In the genomic region with DNA sequence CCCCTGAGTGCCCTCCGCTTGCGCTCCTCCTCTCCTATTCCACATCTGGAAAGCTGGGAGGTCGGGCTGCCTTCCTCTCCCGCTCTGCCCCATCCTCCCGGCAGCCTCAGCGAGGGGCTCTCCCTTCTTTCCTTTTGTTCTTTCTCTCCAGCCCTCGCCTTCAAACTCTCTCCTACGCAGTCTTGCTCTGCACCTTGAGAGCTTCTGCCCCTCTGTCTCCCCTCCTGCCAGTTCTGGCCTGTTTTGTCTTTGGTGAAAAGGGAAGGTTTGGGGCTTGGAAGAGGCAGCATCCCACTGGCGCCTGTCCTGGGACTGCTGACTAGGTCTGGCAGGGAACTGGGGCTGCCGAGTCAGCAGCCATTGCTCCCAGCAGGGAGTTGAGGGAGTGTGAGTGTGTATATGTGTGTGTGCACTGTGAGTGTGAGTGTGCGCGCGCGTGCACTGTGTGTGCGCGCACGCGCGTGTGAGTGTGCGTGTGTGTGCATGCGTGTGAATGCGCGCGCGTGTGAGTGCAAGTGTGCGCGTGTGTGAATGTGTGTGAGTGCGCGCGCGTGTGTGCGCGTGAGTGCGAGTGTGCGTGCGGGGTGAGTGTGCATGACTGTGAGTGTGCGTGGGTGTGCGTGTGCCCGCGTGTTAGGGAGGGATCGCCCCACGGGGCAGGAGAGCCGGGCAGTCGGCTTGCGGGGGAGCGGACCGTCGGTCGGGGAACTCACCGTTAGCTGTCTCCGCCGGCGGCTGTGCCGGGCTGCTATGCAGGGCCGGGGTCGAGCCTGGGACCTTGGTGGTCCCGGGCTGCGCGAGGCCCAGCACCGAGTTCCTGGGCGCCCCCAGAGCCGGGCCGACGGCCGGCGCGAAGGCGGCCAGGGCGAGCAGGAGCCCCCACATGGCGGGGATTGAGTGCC, we compare ENCODE assay signal across 8 cellular contexts. TPM values are rescaled to one million over a fixed set of nuclear protein-coding genes. Genes with fewer than 3 reads are reported as not detected.
DNase-seq lines count a peak whose midpoint lies in the region; ATAC-seq and TF ChIP-seq lines count a peak whose summit lies in the region.

No MANE protein-coding gene starts in this region.

- H3K4me3 ChIP-seq in heart left ventricle (peak overlapping the region in 10 of 12 donors; percentile 3 to 50 (median 33)), skeletal muscle satellite cell (ENCODE audit: low read length) (peak overlapping the region; percentile 65)

- H3K27me3 ChIP-seq in heart left ventricle (peaks cover 27 to 96% (median 71%) of the 10 kb centered on the region in 9 donors), skeletal muscle satellite cell (ENCODE audit: control insufficient read depth, insufficient read depth, low read length) (peaks cover 82% of the 10 kb centered on the region)

- WGBS in heart left ventricle, 4 donors, result 2 to 5% (median 3%) methylated on average over 52 to 70 of the region's 70 CpGs

- H3K27ac ChIP-seq in heart left ventricle, result no peak overlapping the region

- intact Hi-C loops in heart left ventricle (cut with DNase I), result no loop called here

- H3K4me1 ChIP-seq in heart left ventricle (peaks cover 0 to 23% (median 0%) of the 10 kb centered on the region in 12 donors), skeletal muscle satellite cell (ENCODE audit: control insufficient read depth, insufficient read depth, low read length) (no peaks in the 10 kb centered on the region)

- DNase-seq in AG08395 (ENCODE audit: low spot score), result peak; percentile 48
- DNase-seq in heart left ventricle, result no peak
- DNase-seq in NCI-H226, result no peak
- no peak for DNase-seq in NCI-H510A (lab: John Stamatoyannopoulos, UW)

- TF ChIP-seq POLR2A in heart left ventricle (IDR thresholded peaks at IDR 0.05), result no peak

- no peak for TF ChIP-seq CTCF in heart left ventricle (IDR thresholded peaks at IDR 0.05)

- H3K4me2 ChIP-seq in skeletal muscle satellite cell (ENCODE audit: low read length), result peak overlapping the region; percentile 64

- H3K9me3 ChIP-seq in heart left ventricle (peaks cover 0 to 5% (median 0%) of the 10 kb centered on the region in 12 donors), skeletal muscle satellite cell (replicated peaks; ENCODE audit: low read length) (peaks cover 7% of the 10 kb centered on the region)

- ATAC-seq in GM19397 (IDR thresholded peaks at IDR 0.05; ENCODE audit: unreplicated experiment), result peak; percentile 18
- peak; percentile 76 for ATAC-seq in SK-N-SH treated with all-trans-retinoic acid at 6 μM for 48 hours
- ATAC-seq in heart left ventricle, result peak in 3 of 4 donors; percentile 22 to 49 (median 35)
- ATAC-seq in HG02571 (IDR thresholded peaks at IDR 0.05; ENCODE audit: unreplicated experiment), result no peak

- no peak overlapping the region for H3K9ac ChIP-seq in skeletal muscle satellite cell (ENCODE audit: low read depth, low read length)

- H3K36me3 ChIP-seq in heart left ventricle (no peaks in the 10 kb centered on the region), skeletal muscle satellite cell (ENCODE audit: insufficient read depth, low read length) (no peaks in the 10 kb centered on the region)

TF ChIP-seq in SK-N-SH treated with all-trans-retinoic acid at 6 μM for 48 hours, 23 proteins besides CTCF, POLR2A, EP300 and RAD21:
- TF ChIP-seq ISL1 (CRISPR knock-in tag; IDR thresholded peaks at IDR 0.05) (no peak), PPARA (CRISPR knock-in tag; IDR thresholded peaks at IDR 0.05; ENCODE audit: borderline replicate concordance) (no peak), RARB (CRISPR knock-in tag; IDR thresholded peaks at IDR 0.05) (no peak), OSR1 (CRISPR knock-in tag; IDR thresholded peaks at IDR 0.05) (no peak), ZFP30 (CRISPR knock-in tag; IDR thresholded peaks at IDR 0.05) (no peak), ARNTL (CRISPR knock-in tag; IDR thresholded peaks at IDR 0.05; ENCODE audit: borderline replicate concordance, low read depth) (no peak), GLIS3 (CRISPR knock-in tag; IDR thresholded peaks at IDR 0.05) (no peak), ZFP3 (CRISPR knock-in tag; IDR thresholded peaks at IDR 0.05) (0 out of 2 replicates have a peak, but pooled peaks have one; percentile 34), TSHZ2 (CRISPR knock-in tag; IDR thresholded peaks at IDR 0.05) (0 out of 2 replicates have a peak, but pooled peaks have one; percentile 68), TOX (CRISPR knock-in tag; IDR thresholded peaks at IDR 0.05; ENCODE audit: borderline replicate concordance) (no peak)
- TF ChIP-seq, protein P1, sequence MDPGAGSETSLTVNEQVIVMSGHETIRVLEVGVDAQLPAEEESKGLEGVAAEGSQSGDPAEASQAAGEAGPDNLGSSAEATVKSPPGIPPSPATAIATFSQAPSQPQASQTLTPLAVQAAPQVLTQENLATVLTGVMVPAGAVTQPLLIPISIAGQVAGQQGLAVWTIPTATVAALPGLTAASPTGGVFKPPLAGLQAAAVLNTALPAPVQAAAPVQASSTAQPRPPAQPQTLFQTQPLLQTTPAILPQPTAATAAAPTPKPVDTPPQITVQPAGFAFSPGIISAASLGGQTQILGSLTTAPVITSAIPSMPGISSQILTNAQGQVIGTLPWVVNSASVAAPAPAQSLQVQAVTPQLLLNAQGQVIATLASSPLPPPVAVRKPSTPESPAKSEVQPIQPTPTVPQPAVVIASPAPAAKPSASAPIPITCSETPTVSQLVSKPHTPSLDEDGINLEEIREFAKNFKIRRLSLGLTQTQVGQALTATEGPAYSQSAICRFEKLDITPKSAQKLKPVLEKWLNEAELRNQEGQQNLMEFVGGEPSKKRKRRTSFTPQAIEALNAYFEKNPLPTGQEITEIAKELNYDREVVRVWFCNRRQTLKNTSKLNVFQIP (CRISPR knock-in tag; IDR thresholded peaks at IDR 0.05; ENCODE audit: borderline replicate concordance, low read depth), result no peak
- TF ChIP-seq, protein P2, sequence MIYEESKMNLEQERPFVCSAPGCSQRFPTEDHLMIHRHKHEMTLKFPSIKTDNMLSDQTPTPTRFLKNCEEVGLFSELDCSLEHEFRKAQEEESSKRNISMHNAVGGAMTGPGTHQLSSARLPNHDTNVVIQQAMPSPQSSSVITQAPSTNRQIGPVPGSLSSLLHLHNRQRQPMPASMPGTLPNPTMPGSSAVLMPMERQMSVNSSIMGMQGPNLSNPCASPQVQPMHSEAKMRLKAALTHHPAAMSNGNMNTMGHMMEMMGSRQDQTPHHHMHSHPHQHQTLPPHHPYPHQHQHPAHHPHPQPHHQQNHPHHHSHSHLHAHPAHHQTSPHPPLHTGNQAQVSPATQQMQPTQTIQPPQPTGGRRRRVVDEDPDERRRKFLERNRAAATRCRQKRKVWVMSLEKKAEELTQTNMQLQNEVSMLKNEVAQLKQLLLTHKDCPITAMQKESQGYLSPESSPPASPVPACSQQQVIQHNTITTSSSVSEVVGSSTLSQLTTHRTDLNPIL (CRISPR knock-in tag; IDR thresholded peaks at IDR 0.05; ENCODE audit: low read depth), result no peak

RNA-seq across cellular contexts. Expression of gene CPXM1, which starts 0.5 kb away (rescaled TPM):
- total RNA-seq in heart left ventricle, result 10 to 100 TPM in 2 of 9 donors, 1 to 10 TPM in 2, under 1 TPM in 5; 0.42 to 21.5 (median 0.72) TPM
- polyA plus RNA-seq in heart left ventricle, result 1 to 10 TPM in 1 of 2 donors, under 1 TPM in 1; 0.27 to 3.9 TPM
- under 0.01 and 0.22 TPM in 2 replicates for total RNA-seq in skeletal muscle satellite cell (2012; rRNA removed)

RNA-seq across cellular contexts. Expression of gene C20orf141, which starts 14.8 kb away (rescaled TPM):
- total RNA-seq in heart left ventricle, result not detected
- not detected for polyA plus RNA-seq in heart left ventricle
- not detected in 2 replicates for total RNA-seq in skeletal muscle satellite cell (2012; rRNA removed)

RNA-seq across cellular contexts. Expression of gene TMEM239, which starts 16.2 kb away (rescaled TPM):
- total RNA-seq in heart left ventricle, result not detected
- not detected for polyA plus RNA-seq in heart left ventricle
- total RNA-seq in skeletal muscle satellite cell (2012; rRNA removed), result not detected in 2 replicates

RNA-seq across cellular contexts. Expression of gene PCED1A, which starts 40.5 kb away (rescaled TPM):
- total RNA-seq in heart left ventricle, result 10 to 100 TPM in 2 of 9 donors, 1 to 10 TPM in 7; 5.0 to 20.7 (median 6.8) TPM
- polyA plus RNA-seq in heart left ventricle, result 10 to 100 TPM in 1 of 2 donors, 1 to 10 TPM in 1; 7.0 to 11.3 TPM
- total RNA-seq in skeletal muscle satellite cell (2012; rRNA removed), result 14.0 and 20.8 TPM in 2 replicates

RNA-seq across cellular contexts. Expression of gene VPS16, which starts 40.6 kb away (rescaled TPM):
- 10 to 100 TPM; 13.9 to 28.6 (median 19.5) TPM for total RNA-seq in heart left ventricle
- polyA plus RNA-seq in heart left ventricle, result 10 to 100 TPM; 19.8 to 21.2 TPM
- total RNA-seq in skeletal muscle satellite cell (2012; rRNA removed), result 29.9 and 34.9 TPM in 2 replicates
